Comparison of ENCODE assay signal across 1 cellular context in the genomic region with DNA sequence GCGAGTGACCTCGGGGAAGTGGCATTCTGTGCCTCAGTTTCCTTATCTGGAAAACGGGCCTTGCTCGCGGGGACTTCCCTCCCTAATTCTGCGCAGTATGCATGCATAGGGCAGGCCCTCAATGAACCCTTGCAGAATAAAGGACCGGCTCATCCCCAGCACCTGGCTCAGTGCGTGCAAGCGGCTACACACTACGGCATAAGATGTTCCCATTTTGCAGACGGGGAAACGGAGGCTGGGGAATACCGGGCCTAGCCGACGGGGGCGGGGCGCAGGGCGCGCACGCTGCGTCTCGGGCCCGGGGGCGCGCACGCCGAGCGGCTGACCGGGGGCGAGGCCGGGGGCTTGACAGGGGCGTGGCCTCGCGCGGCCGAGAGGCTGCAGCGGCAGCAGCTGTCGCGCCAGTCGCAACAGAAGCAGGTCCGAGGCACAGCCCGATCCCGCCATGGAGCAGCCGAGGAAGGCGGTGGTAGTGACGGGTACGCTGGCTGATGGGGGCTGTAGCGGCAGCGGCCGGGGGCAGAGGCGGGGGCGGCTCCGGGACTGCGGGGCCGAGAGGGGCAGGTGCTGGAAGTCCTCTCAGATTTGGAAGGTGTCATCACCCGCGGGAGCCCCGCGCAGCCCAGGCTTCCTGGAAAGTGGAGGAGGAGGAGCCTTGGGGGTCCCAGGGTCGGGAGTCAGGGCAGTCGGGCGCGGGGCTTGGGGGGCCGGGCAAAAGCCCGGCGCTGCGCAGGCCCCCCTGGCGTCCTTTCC.
TF ChIP-seq lines count a peak whose summit lies in the region.

A gene with protein sequence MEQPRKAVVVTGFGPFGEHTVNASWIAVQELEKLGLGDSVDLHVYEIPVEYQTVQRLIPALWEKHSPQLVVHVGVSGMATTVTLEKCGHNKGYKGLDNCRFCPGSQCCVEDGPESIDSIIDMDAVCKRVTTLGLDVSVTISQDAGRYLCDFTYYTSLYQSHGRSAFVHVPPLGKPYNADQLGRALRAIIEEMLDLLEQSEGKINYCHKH (plus strand): TSS at position 362 of the 753 bp plus-strand sequence. CDS start 84 bp downstream, at position 446.

TF ChIP-seq in K562, 482 proteins besides CTCF, POLR2A, EP300 and RAD21 (continued from another document and continues in another):
- TF ChIP-seq, protein P1, sequence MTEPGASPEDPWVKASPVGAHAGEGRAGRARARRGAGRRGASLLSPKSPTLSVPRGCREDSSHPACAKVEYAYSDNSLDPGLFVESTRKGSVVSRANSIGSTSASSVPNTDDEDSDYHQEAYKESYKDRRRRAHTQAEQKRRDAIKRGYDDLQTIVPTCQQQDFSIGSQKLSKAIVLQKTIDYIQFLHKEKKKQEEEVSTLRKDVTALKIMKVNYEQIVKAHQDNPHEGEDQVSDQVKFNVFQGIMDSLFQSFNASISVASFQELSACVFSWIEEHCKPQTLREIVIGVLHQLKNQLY (CRISPR knock-in tag; conservative IDR thresholded peaks at IDR 0.05), result no peak
- TF ChIP-seq MAZ (CRISPR knock-in tag; conservative IDR thresholded peaks at IDR 0.05 in 1 of 2, IDR thresholded peaks at IDR 0.05 in 1 of 2) (peak in 1 of 2 experiments; percentile 64), RBFOX2 (IDR thresholded peaks at IDR 0.05; ENCODE audit: low read depth, low read length) (peak; percentile 75), ZBTB9 (CRISPR knock-in tag; IDR thresholded peaks at IDR 0.05) (no peak), TSC22D4 (tag; IDR thresholded peaks at IDR 0.05) (no peak), UBTF (IDR thresholded peaks at IDR 0.05; ENCODE audit: borderline replicate concordance in 1 of 2, low read depth in 2 of 2, low read length in 2 of 2) (no peak), ZNF140 (CRISPR knock-in tag; IDR thresholded peaks at IDR 0.05) (no peak), ASH1L (IDR thresholded peaks at IDR 0.05; ENCODE audit: borderline replicate concordance, low read depth, partially characterized antibody) (peak; percentile 44), JUN (IDR thresholded peaks at IDR 0.05; ENCODE audit: borderline replicate concordance, low read depth, low read length) (no peak; the same call in 1 of the 2 replicates), JUN (CRISPR knock-in tag; IDR thresholded peaks at IDR 0.05; ENCODE audit: borderline replicate concordance) (no peak; the same call in 1 of the 2 replicates), NONO (IDR thresholded peaks at IDR 0.05; ENCODE audit: low read depth in 2 of 2, low read length in 1 of 2) (peak in 1 of 2 experiments; percentile 67; a peak in 1 of 4 replicates), CREM (IDR thresholded peaks at IDR 0.05; ENCODE audit: low read depth) (peak; percentile 16; the same call in 1 of the 2 replicates), NEUROD1 (IDR thresholded peaks at IDR 0.05; ENCODE audit: borderline replicate concordance, low read depth, low read length, partially characterized antibody) (no peak), GTF2A2 (tag; IDR thresholded peaks at IDR 0.05) (no peak), KLF1 (tag; IDR thresholded peaks at IDR 0.05) (no peak), ZNF165 (CRISPR knock-in tag; IDR thresholded peaks at IDR 0.05; ENCODE audit: borderline replicate concordance) (no peak), XRCC3 (IDR thresholded peaks at IDR 0.05) (no peak), ZNF274 (IDR thresholded peaks at IDR 0.05; ENCODE audit: borderline replicate concordance, low read depth, low read length) (no peak), PYGO2 (tag; IDR thresholded peaks at IDR 0.05) (no peak), SMAD1 (IDR thresholded peaks at IDR 0.05; ENCODE audit: low read depth, low read length, partially characterized antibody) (no peak), ZBTB49 (CRISPR knock-in tag; IDR thresholded peaks at IDR 0.05; ENCODE audit: borderline replicate concordance) (no peak), NBN (IDR thresholded peaks at IDR 0.05; ENCODE audit: low read depth) (no peak), FOSL1 (tag; conservative IDR thresholded peaks at IDR 0.05) (no peak), KLF6 (CRISPR knock-in tag; IDR thresholded peaks at IDR 0.05; ENCODE audit: borderline replicate concordance) (no peak), MEIS2 (IDR thresholded peaks at IDR 0.05; ENCODE audit: partially characterized antibody) (peak; percentile 28), SUPT5H (IDR thresholded peaks at IDR 0.05) (peak; percentile 61), SRSF9 (IDR thresholded peaks at IDR 0.05; ENCODE audit: borderline replicate concordance, low read depth, low read length) (no peak), ZNF551 (CRISPR knock-in tag; IDR thresholded peaks at IDR 0.05) (no peak)
- TF ChIP-seq, protein P2, sequence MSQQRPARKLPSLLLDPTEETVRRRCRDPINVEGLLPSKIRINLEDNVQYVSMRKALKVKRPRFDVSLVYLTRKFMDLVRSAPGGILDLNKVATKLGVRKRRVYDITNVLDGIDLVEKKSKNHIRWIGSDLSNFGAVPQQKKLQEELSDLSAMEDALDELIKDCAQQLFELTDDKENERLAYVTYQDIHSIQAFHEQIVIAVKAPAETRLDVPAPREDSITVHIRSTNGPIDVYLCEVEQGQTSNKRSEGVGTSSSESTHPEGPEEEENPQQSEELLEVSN (IDR thresholded peaks at IDR 0.05; ENCODE audit: borderline replicate concordance in 1 of 2, extremely low read depth in 1 of 2, insufficient read depth in 1 of 2, insufficient read length in 1 of 2, low read depth in 1 of 2, low read length in 1 of 2, poor library complexity in 1 of 2, severe bottlenecking in 1 of 2), result no peak
- TF ChIP-seq, protein P3, sequence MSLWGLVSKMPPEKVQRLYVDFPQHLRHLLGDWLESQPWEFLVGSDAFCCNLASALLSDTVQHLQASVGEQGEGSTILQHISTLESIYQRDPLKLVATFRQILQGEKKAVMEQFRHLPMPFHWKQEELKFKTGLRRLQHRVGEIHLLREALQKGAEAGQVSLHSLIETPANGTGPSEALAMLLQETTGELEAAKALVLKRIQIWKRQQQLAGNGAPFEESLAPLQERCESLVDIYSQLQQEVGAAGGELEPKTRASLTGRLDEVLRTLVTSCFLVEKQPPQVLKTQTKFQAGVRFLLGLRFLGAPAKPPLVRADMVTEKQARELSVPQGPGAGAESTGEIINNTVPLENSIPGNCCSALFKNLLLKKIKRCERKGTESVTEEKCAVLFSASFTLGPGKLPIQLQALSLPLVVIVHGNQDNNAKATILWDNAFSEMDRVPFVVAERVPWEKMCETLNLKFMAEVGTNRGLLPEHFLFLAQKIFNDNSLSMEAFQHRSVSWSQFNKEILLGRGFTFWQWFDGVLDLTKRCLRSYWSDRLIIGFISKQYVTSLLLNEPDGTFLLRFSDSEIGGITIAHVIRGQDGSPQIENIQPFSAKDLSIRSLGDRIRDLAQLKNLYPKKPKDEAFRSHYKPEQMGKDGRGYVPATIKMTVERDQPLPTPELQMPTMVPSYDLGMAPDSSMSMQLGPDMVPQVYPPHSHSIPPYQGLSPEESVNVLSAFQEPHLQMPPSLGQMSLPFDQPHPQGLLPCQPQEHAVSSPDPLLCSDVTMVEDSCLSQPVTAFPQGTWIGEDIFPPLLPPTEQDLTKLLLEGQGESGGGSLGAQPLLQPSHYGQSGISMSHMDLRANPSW (CRISPR knock-in tag; IDR thresholded peaks at IDR 0.05), result no peak
- TF ChIP-seq, protein P4, sequence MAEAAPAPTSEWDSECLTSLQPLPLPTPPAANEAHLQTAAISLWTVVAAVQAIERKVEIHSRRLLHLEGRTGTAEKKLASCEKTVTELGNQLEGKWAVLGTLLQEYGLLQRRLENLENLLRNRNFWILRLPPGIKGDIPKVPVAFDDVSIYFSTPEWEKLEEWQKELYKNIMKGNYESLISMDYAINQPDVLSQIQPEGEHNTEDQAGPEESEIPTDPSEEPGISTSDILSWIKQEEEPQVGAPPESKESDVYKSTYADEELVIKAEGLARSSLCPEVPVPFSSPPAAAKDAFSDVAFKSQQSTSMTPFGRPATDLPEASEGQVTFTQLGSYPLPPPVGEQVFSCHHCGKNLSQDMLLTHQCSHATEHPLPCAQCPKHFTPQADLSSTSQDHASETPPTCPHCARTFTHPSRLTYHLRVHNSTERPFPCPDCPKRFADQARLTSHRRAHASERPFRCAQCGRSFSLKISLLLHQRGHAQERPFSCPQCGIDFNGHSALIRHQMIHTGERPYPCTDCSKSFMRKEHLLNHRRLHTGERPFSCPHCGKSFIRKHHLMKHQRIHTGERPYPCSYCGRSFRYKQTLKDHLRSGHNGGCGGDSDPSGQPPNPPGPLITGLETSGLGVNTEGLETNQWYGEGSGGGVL (CRISPR knock-in tag; IDR thresholded peaks at IDR 0.05), result no peak
- TF ChIP-seq, protein P5, sequence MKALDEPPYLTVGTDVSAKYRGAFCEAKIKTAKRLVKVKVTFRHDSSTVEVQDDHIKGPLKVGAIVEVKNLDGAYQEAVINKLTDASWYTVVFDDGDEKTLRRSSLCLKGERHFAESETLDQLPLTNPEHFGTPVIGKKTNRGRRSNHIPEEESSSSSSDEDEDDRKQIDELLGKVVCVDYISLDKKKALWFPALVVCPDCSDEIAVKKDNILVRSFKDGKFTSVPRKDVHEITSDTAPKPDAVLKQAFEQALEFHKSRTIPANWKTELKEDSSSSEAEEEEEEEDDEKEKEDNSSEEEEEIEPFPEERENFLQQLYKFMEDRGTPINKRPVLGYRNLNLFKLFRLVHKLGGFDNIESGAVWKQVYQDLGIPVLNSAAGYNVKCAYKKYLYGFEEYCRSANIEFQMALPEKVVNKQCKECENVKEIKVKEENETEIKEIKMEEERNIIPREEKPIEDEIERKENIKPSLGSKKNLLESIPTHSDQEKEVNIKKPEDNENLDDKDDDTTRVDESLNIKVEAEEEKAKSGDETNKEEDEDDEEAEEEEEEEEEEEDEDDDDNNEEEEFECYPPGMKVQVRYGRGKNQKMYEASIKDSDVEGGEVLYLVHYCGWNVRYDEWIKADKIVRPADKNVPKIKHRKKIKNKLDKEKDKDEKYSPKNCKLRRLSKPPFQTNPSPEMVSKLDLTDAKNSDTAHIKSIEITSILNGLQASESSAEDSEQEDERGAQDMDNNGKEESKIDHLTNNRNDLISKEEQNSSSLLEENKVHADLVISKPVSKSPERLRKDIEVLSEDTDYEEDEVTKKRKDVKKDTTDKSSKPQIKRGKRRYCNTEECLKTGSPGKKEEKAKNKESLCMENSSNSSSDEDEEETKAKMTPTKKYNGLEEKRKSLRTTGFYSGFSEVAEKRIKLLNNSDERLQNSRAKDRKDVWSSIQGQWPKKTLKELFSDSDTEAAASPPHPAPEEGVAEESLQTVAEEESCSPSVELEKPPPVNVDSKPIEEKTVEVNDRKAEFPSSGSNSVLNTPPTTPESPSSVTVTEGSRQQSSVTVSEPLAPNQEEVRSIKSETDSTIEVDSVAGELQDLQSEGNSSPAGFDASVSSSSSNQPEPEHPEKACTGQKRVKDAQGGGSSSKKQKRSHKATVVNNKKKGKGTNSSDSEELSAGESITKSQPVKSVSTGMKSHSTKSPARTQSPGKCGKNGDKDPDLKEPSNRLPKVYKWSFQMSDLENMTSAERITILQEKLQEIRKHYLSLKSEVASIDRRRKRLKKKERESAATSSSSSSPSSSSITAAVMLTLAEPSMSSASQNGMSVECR (CRISPR knock-in tag; IDR thresholded peaks at IDR 0.05), result peak; percentile 80
